22 cellular contexts compared by ENCODE assay signal in the genomic region with DNA sequence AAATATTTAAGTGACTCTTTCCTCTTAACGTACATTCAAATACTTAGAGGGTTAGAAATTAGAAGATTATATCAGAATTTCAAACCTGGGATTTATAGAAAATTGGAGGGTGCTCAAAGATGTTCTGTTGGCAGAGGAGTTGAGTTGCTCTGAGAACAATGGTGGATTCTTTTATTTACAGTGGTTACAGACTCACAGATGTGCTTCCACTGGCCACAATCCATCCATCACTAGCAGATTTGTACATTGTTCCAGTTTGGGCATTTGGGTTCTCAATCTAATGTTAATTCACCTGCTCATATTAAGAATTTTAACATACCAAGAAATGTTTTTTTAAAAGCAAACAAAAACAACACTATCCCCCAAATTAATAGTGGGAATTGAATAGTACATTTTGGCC. TPM values are rescaled to one million over a fixed set of nuclear protein-coding genes. Genes with fewer than 3 reads are reported as not detected.
DNase-seq lines count a peak whose midpoint lies in the region; FAIRE-seq and TF ChIP-seq lines count a peak whose summit lies in the region.
"Had no signal": no experiment of that assay in that cellular context is flagged by ENCODE, and none has a peak within 500 bp of the region (broad histone marks: within the 10 kb centered on the region; RNA-seq: fewer than 3 reads in every experiment).

No MANE protein-coding gene starts in this region.

- TF ChIP-seq CTCF in vagina (IDR thresholded peaks at IDR 0.05) = no peak

- FAIRE-seq in frontal cortex (lab: Jason Lieb, UNC) = peak; percentile 90
- FAIRE-seq: GM19239, H54 had no signal

- H3K36me3 ChIP-seq in vagina = no peaks in the 10 kb centered on the region
- H3K36me3 ChIP-seq: SJCRH30 had no signal

- H3K27ac ChIP-seq in substantia nigra (ENCODE audit: low read depth, low read length, poor library complexity, severe bottlenecking) (peak overlapping the region; percentile 13), vagina (no peak overlapping the region)
- H3K27ac ChIP-seq: PC-9, SJCRH30 had no signal

- peak; percentile 85 for DNase-seq in Ammon's horn (ENCODE audit: low spot score)
- DNase-seq in frontal cortex (ENCODE audit: low spot score in 2 of 2) = peak in 1 of 2 donors; percentile 15
- DNase-seq in midbrain (lab: John Stamatoyannopoulos, UW) = peak; percentile 64
- peak in 12 of 49 donors; percentile 7 to 64 (median 14) for DNase-seq in substantia nigra (lab: John Stamatoyannopoulos, UW)
- DNase-seq in activated CD4-positive, CD25-positive, alpha-beta regulatory T cell treated with anti-CD3 and anti-CD28 coated beads, Interleukin-2, amount 50 U/mL, for 72 hours = no peak
- DNase-seq in vagina (ENCODE audit: extremely low spot score in 2 of 2) = no peak
- DNase-seq in activated T-cell treated with anti-CD3 and anti-CD28 coated beads for 4 hours = no peak
- DNase-seq: 8988T, ACHN, Calu3, DND-41, Karpas-422, NCI-H1105, NCI-H1436 treated with DMSO at 0.1 percent for 48 hours, NCI-H187 treated with DMSO at 0.1 percent for 48 hours, NCI-H2107, NCI-H524 treated with DMSO at 0.1 percent for 48 hours, NCI-H774, PC-9, SJCRH30 had no signal

- no peak for TF ChIP-seq POLR2A in vagina (IDR thresholded peaks at IDR 0.05)

- intact Hi-C loops in vagina (cut with DNase I) = no loop called here

- no peak overlapping the region for H3K4me3 ChIP-seq in vagina
- H3K4me3 ChIP-seq: PC-9, SJCRH30 had no signal

- no peaks in the 10 kb centered on the region for H3K27me3 ChIP-seq in vagina

- H3K4me1 ChIP-seq in vagina = no peaks in the 10 kb centered on the region
- H3K4me1 ChIP-seq: SJCRH30 had no signal

- no peaks in the 10 kb centered on the region for H3K9me3 ChIP-seq in vagina
- H3K9me3 ChIP-seq: SJCRH30 had no signal

RNA-seq across cellular contexts. Expression of a gene that starts 23.5 kb away (rescaled TPM):
- total RNA-seq in frontal cortex (120 TPM), vagina (5.6 TPM)

Comparison
In these comparisons a context has a peak if more than half of its experiments do, and no peak if none do; other contexts are left out.
1. DNase-seq: peak in Ammon's horn (single experiment) and midbrain (single experiment); none in activated CD4-positive, CD25-positive, alpha-beta regulatory T cell treated with anti-CD3 and anti-CD28 coated beads, Interleukin-2, amount 50 U/mL, for 72 hours (single experiment), vagina (0 of 2) and activated T-cell treated with anti-CD3 and anti-CD28 coated beads for 4 hours (single experiment).
2. RNA of a gene that starts 23.5 kb away (total RNA-seq): 120 TPM in frontal cortex (single experiment); 5.6 TPM in vagina (single experiment); every median in the first group is over 10 times any median in the second.